11 cellular contexts compared by ENCODE assay signal in the genomic region with DNA sequence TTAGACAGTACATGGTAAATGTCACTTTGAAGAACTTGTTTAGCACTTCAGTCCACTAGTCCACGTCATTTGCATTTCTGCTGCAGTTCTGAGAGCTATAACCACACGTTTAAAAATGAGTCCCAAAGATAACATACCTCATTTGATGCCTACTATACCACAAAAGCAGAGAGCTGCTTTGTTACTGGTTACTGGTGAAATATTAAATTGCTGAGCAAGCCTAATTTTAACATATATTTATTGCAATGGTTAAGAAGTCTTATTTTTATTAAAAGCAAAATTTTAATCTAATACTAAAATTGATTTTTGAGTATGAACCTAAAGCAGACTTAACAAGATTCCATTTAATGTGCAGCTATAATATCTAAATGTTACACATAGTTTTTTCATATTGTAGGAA.
"Had no signal": no experiment of that assay in that cellular context is flagged by ENCODE, and none has a peak within 500 bp of the region (broad histone marks: within the 10 kb centered on the region; RNA-seq: fewer than 3 reads in every experiment).

No MANE protein-coding gene starts in this region.

- H3K9me3 ChIP-seq: HAP-1 had no signal

- FAIRE-seq: H1, H54 had no signal

- H3K4me3 ChIP-seq: GM23248, GM23338, HAP-1 had no signal

- H3K4me2 ChIP-seq: GM23338 had no signal

- H3K36me3 ChIP-seq: HAP-1 had no signal

- H3K27ac ChIP-seq: GM23248 had no signal

- H2AFZ ChIP-seq: GM23248, GM23338 had no signal

- H3K4me1 ChIP-seq: HAP-1 had no signal

- DNase-seq: GM23248, GOT3, H7, H9, HCEC 1CT, HFFc6 had no signal

- ATAC-seq: GM23338, HCT116 had no signal

- H3K9ac ChIP-seq: GM23248 had no signal
